17 cellular contexts compared by ENCODE assay signal in genomic region chr10:122577311-122577885, GRCh38. TPM values are rescaled to one million over a fixed set of nuclear protein-coding genes. Genes with fewer than 3 reads are reported as not detected.
DNase-seq lines count a peak whose midpoint lies in the region; ATAC-seq and TF ChIP-seq lines count a peak whose summit lies in the region.
"Had no signal": no experiment of that assay in that cellular context is flagged by ENCODE, and none has a peak within 500 bp of the region (broad histone marks: within the 10 kb centered on the region; RNA-seq: fewer than 3 reads in every experiment).

No MANE protein-coding gene starts in this region.

- peaks cover 0 to 4% of the 10 kb centered on the region in 2 donors for H3K9me3 ChIP-seq in breast epithelium

- no peak for TF ChIP-seq POLR2A in breast epithelium (IDR thresholded peaks at IDR 0.05)

- intact Hi-C loops in breast epithelium (cut with DNase I; ENCODE audit: low total_unique reads) = no loop called here

- no peaks in the 10 kb centered on the region for H3K36me3 ChIP-seq in breast epithelium

- DNase-seq in chondrocyte (ENCODE audit: low spot score) = peak; percentile 68
- peak; percentile 55 for DNase-seq in myocyte (ENCODE audit: low read depth)
- DNase-seq in stimulated activated effector memory CD8-positive, alpha-beta T cell treated with anti-CD3 and anti-CD28 coated beads, Interleukin-12 subunit alpha, Interleukin-12 subunit beta, amount 100 ng/mL, for 72 hours (ENCODE audit: low spot score in 2 of 2) = no peak
- no peak for DNase-seq in activated CD8-positive, alpha-beta memory T cell treated with anti-CD3 and anti-CD28 coated beads, Interleukin-2, amount 50 U/mL, for 4 hours
- DNase-seq in breast epithelium (ENCODE audit: low spot score in 2 of 2) = no peak
- DNase-seq: C1 segment of cervical spinal cord; Calu3; CD4-positive, alpha-beta memory T cell; COR-L47; DMS53; DND-41; GOT3; H7; HCEC 1CT had no signal

- no peak overlapping the region for H3K4me3 ChIP-seq in breast epithelium

- H3K27me3 ChIP-seq in breast epithelium = no peaks in the 10 kb centered on the region

- H3K4me1 Mint-ChIP-seq in chondrocyte (ENCODE audit: low read depth) = no peaks in the 10 kb centered on the region
- no peaks in the 10 kb centered on the region for H3K4me1 Mint-ChIP-seq in stimulated activated effector memory CD8-positive, alpha-beta T cell treated with anti-CD3 and anti-CD28 coated beads, Interleukin-12 subunit alpha, Interleukin-12 subunit beta, amount 100 ng/mL, for 72 hours
- H3K4me1 Mint-ChIP-seq: CD4-positive, alpha-beta memory T cell had no signal

- ATAC-seq in stimulated activated effector memory CD8-positive, alpha-beta T cell treated with anti-CD3 and anti-CD28 coated beads, Interleukin-12 subunit alpha, Interleukin-12 subunit beta, amount 100 ng/mL, for 72 hours = peak; percentile 6
- no peak for ATAC-seq in HG03025 (IDR thresholded peaks at IDR 0.05; ENCODE audit: low FRiP score, unreplicated experiment)

- TF ChIP-seq CTCF in chondrocyte (IDR thresholded peaks at IDR 0.05) (no peak), breast epithelium (IDR thresholded peaks at IDR 0.05) (no peak)

- H3K4me3 Mint-ChIP-seq in chondrocyte (ENCODE audit: unreplicated experiment) = no peak overlapping the region
- H3K4me3 Mint-ChIP-seq in stimulated activated effector memory CD8-positive, alpha-beta T cell treated with anti-CD3 and anti-CD28 coated beads, Interleukin-12 subunit alpha, Interleukin-12 subunit beta, amount 100 ng/mL, for 72 hours = no peak overlapping the region
- H3K4me3 Mint-ChIP-seq: CD4-positive, alpha-beta memory T cell had no signal

- H3K27ac Mint-ChIP-seq in chondrocyte (ENCODE audit: unreplicated experiment) = no peak overlapping the region
- H3K27ac Mint-ChIP-seq in stimulated activated effector memory CD8-positive, alpha-beta T cell treated with anti-CD3 and anti-CD28 coated beads, Interleukin-12 subunit alpha, Interleukin-12 subunit beta, amount 100 ng/mL, for 72 hours = no peak overlapping the region

- peaks cover 31% of the 10 kb centered on the region for H3K27me3 Mint-ChIP-seq in chondrocyte (ENCODE audit: low read depth)

- peaks cover 7% of the 10 kb centered on the region for H3K36me3 Mint-ChIP-seq in chondrocyte (ENCODE audit: low read depth)
- H3K36me3 Mint-ChIP-seq in stimulated activated effector memory CD8-positive, alpha-beta T cell treated with anti-CD3 and anti-CD28 coated beads, Interleukin-12 subunit alpha, Interleukin-12 subunit beta, amount 100 ng/mL, for 72 hours = no peaks in the 10 kb centered on the region
- H3K36me3 Mint-ChIP-seq: CD4-positive, alpha-beta memory T cell had no signal

- no peak overlapping the region for H3K27ac ChIP-seq in breast epithelium

- H3K9me3 Mint-ChIP-seq in chondrocyte (ENCODE audit: low read depth) = peaks cover 7% of the 10 kb centered on the region
- H3K9me3 Mint-ChIP-seq in stimulated activated effector memory CD8-positive, alpha-beta T cell treated with anti-CD3 and anti-CD28 coated beads, Interleukin-12 subunit alpha, Interleukin-12 subunit beta, amount 100 ng/mL, for 72 hours = no peaks in the 10 kb centered on the region

- H3K4me1 ChIP-seq in breast epithelium = no peaks in the 10 kb centered on the region

RNA-seq across cellular contexts. Expression of gene DMBT1, which starts 16.8 kb away (rescaled TPM):
- total RNA-seq in chondrocyte = 0.13 to 0.34 TPM (median 0.17 TPM) in 3 replicates
- total RNA-seq in myocyte = 93.9 and 289 TPM in 2 replicates
- polyA plus RNA-seq in myocyte (2012) = 9.2 TPM
- 1 to 10 TPM in 1 of 3 donors, under 1 TPM in 1, not detected in 1; 0.15 to 2.3 TPM for total RNA-seq in breast epithelium
- total RNA-seq: A172; A673; CD4-positive, alpha-beta memory T cell had no signal
- polyA plus RNA-seq: CD4-positive, alpha-beta memory T cell had no signal

Comparison
In these comparisons a context has a peak if more than half of its experiments do, and no peak if none do; other contexts are left out.
1. DNase-seq: peak in chondrocyte (single experiment) and myocyte (single experiment); none in stimulated activated effector memory CD8-positive, alpha-beta T cell treated with anti-CD3 and anti-CD28 coated beads, Interleukin-12 subunit alpha, Interleukin-12 subunit beta, amount 100 ng/mL, for 72 hours (0 of 2), activated CD8-positive, alpha-beta memory T cell treated with anti-CD3 and anti-CD28 coated beads, Interleukin-2, amount 50 U/mL, for 4 hours (single experiment) and breast epithelium (0 of 2).
2. RNA of gene DMBT1, which starts 16.8 kb away (total RNA-seq): 93.9 to 289 TPM in myocyte; 0.13 to 0.34 TPM in chondrocyte and 0.15 to 2.3 TPM in breast epithelium; every median in the first group is over 10 times any median in the second.